ENCODE assay signal across 21 cellular contexts in the genomic region with DNA sequence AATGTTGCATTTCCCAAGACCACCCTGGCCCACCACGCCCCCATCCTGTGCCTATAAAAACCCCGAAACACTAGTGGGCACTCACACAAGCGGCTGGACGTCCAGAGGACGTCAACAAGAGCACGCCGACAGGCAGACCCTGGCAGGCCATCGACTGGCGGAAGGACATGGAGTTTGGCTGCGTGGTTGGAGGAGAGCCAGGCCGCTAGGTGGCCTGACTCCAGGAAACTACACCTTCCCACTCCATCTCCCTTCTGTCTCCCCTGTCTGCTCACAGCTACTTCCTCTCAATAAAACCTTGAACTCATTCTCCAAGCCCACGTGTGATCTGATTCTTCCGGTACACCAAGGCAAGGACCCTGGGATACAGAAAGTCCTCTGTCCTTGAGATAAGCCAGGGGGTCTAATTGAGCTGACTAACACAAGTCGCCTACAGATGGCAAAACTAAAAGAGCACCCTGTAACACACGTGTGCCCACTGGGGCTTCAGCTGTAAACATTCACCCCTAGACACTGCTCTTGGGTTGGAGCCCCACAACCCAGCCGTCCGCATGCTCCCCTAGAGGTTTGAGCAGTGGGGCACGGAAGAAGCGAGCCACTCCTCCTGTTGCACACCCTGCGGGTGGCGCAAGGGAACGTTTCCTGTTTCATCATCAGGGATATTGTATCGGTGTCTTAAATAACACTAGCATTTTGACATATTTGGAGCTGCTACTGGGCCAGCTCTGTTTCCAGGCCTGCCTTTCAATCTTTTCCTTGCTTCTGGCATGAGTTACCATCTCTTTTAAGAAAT. TPM values are rescaled to one million over a fixed set of nuclear protein-coding genes. Genes with fewer than 3 reads are reported as not detected.
DNase-seq lines count a peak whose midpoint lies in the region; ATAC-seq and TF ChIP-seq lines count a peak whose summit lies in the region.
"Had no signal": no experiment of that assay in that cellular context is flagged by ENCODE, and none has a peak within 500 bp of the region (broad histone marks: within the 10 kb centered on the region; RNA-seq: fewer than 3 reads in every experiment).

No MANE protein-coding gene starts in this region.

- CTCF ChIA-PET in A673 (lab: Charles Lee) (interaction anchor here (0.6 to 1.0 kb wide), 2 partner anchors 35 to 227 kb away, joined by 3 to 4 read pairs; no protein-coding TSS in a partner anchor), GM10248 (lab: Yijun Ruan, JAX) (interaction anchor here (1.4 kb wide), 1 partner anchor 8 kb away, joined by 3 read pairs; no protein-coding TSS in a partner anchor)

- H3K27me3 Mint-ChIP-seq in GM23338 (ENCODE audit: insufficient read depth, low read depth, poor library complexity) = no peaks in the 10 kb centered on the region
- peaks cover 2% of the 10 kb centered on the region for H3K27me3 Mint-ChIP-seq in endothelial cell (ENCODE audit: unreplicated experiment)
- H3K27me3 Mint-ChIP-seq: activated naive CD4-positive, alpha-beta T cell treated with anti-CD3 and anti-CD28 coated beads, Interleukin-2, amount 50 U/mL, for 24 hours; stimulated activated naive CD8-positive, alpha-beta T cell treated with anti-CD3 and anti-CD28 coated beads, Interleukin-15, Interleukin-2, amounts not matched to agents 100 ng/mL and 50 ng/mL, for 24 hours had no signal

- H3K9me3 Mint-ChIP-seq in GM23338 = no peaks in the 10 kb centered on the region; the same call in 2 of the 3 replicates
- no peaks in the 10 kb centered on the region for H3K9me3 Mint-ChIP-seq in endothelial cell (ENCODE audit: unreplicated experiment)

- H3F3A ChIP-seq in GM23338 (replicated peaks; ENCODE audit: low read depth) = no peaks in the 10 kb centered on the region

- H3K4me1 ChIP-seq in A673 (ENCODE audit: insufficient read depth, low read length, poor library complexity, severe bottlenecking) = peaks cover 43% of the 10 kb centered on the region
- no peaks in the 10 kb centered on the region for H3K4me1 ChIP-seq in GM23338 (ENCODE audit: insufficient read depth)
- H3K4me1 ChIP-seq in OCI-LY3 (ENCODE audit: low read length) = 0 out of 2 replicates have a peak, but pooled peaks cover 4% of the 10 kb centered on the region
- peaks cover 0 to 7% of the 10 kb centered on the region in 2 donors for H3K4me1 ChIP-seq in left lung
- H3K4me1 ChIP-seq: sigmoid colon had no signal

- peak; percentile 53 for TF ChIP-seq CTCF in A673 (conservative IDR thresholded peaks at IDR 0.05; ENCODE audit: low read depth, low read length)
- peak in 1 of 2 experiments; percentile 30; a peak in 2 of 4 replicates for TF ChIP-seq CTCF in GM23338 (conservative IDR thresholded peaks at IDR 0.05; ENCODE audit: low read depth in 2 of 2)
- no peak for TF ChIP-seq CTCF in OCI-LY3 (IDR thresholded peaks at IDR 0.05; ENCODE audit: low read depth, low read length)
- no peak for TF ChIP-seq CTCF in left lung (IDR thresholded peaks at IDR 0.05)
- TF ChIP-seq CTCF in endothelial cell (IDR thresholded peaks at IDR 0.05; ENCODE audit: unreplicated experiment) = no peak
- TF ChIP-seq CTCF in GM10248 (IDR thresholded peaks at IDR 0.05; ENCODE audit: control extremely low read depth, extremely low read depth, low read depth, missing control alignments) = no peak

- intact Hi-C loops in A673 (cut with micrococcal nuclease; ENCODE audit: unreplicated experiment) (no loop called here), left lung (cut with DNase I) (no loop called here)

- POLR2A ChIA-PET in A673 (lab: Charles Lee; ENCODE audit: low non-redundant PET) (interaction anchor here (0.6 kb wide), 1 partner anchor 227 kb away, joined by 5 read pairs; no protein-coding TSS in a partner anchor), GM10248 (lab: Yijun Ruan, JAX) (no interaction called here)

- H3K4me1 Mint-ChIP-seq in GM23338 (peaks cover 8% of the 10 kb centered on the region; the same call in 2 of the 3 replicates), endothelial cell (ENCODE audit: unreplicated experiment) (no peaks in the 10 kb centered on the region)
- H3K4me1 Mint-ChIP-seq: activated naive CD4-positive, alpha-beta T cell treated with anti-CD3 and anti-CD28 coated beads, Interleukin-2, amount 50 U/mL, for 24 hours had no signal

- peaks cover 7% of the 10 kb centered on the region for H3K9me3 ChIP-seq in A673 (ENCODE audit: low read depth, low read length, poor library complexity, severe bottlenecking)
- peaks cover 7% of the 10 kb centered on the region; the same call in 1 of the 2 replicates for H3K9me3 ChIP-seq in OCI-LY3 (ENCODE audit: insufficient read depth, low read length)
- H3K9me3 ChIP-seq in left lung = peaks cover 0 to 9% of the 10 kb centered on the region in 2 donors
- H3K9me3 ChIP-seq: sigmoid colon had no signal

- H3K27ac ChIP-seq in A673 (ENCODE audit: low read depth, low read length, poor library complexity, severe bottlenecking) (peak overlapping the region; percentile 86), GM23338 (ENCODE audit: low read depth) (no peak overlapping the region), OCI-LY3 (ENCODE audit: low read length) (no peak overlapping the region), left lung (peak overlapping the region in 1 of 2 donors; percentile 82)
- H3K27ac ChIP-seq: sigmoid colon had no signal

- no peaks in the 10 kb centered on the region for H3K79me2 ChIP-seq in GM23338 (replicated peaks; ENCODE audit: insufficient read depth)
- no peaks in the 10 kb centered on the region for H3K79me2 ChIP-seq in OCI-LY3 (ENCODE audit: low read length)

- H3K9me2 ChIP-seq in GM23338 (ENCODE audit: insufficient read depth) = peaks cover 5% of the 10 kb centered on the region; the same call in 1 of the 2 replicates

- H3K27ac Mint-ChIP-seq in GM23338 = peak overlapping the region; percentile 49; the same call in 1 of the 2 replicates
- no peak overlapping the region for H3K27ac Mint-ChIP-seq in endothelial cell (ENCODE audit: unreplicated experiment)
- H3K27ac Mint-ChIP-seq: activated naive CD4-positive, alpha-beta T cell treated with anti-CD3 and anti-CD28 coated beads, Interleukin-2, amount 50 U/mL, for 24 hours; activated T-cell treated with anti-CD3 and anti-CD28 coated beads, Interleukin-2, amount 50 U/mL, for 72 hours; stimulated activated naive CD8-positive, alpha-beta T cell treated with anti-CD3 and anti-CD28 coated beads, Interleukin-15, Interleukin-2, amounts not matched to agents 100 ng/mL and 50 ng/mL, for 24 hours had no signal

- peak overlapping the region; percentile 10 for H3K4me3 ChIP-seq in A673 (ENCODE audit: low read depth, low read length, poor library complexity, severe bottlenecking)
- H3K4me3 ChIP-seq in GM23338 = no peak overlapping the region
- H3K4me3 ChIP-seq in OCI-LY3 (ENCODE audit: low read length) = peak overlapping the region; percentile 13; the same call in 1 of the 2 replicates
- no peak overlapping the region for H3K4me3 ChIP-seq in left lung
- H3K4me3 ChIP-seq: sigmoid colon had no signal

- H3K9ac ChIP-seq in OCI-LY3 (ENCODE audit: low read length) = 0 out of 2 replicates have a peak overlapping the region, but pooled peaks have one; percentile 13

- BruUV-seq in A673 (replicated peaks; lab: Mats Ljungman, UMichigan) = TSS peak; percentile 92

- ATAC-seq in GM23338 = peak; percentile 59; the same call in 2 of the 3 replicates
- peak; percentile 34 for ATAC-seq in left lung
- ATAC-seq in HG03460 (IDR thresholded peaks at IDR 0.05; ENCODE audit: unreplicated experiment) = no peak
- no peak for ATAC-seq in GM18873 (IDR thresholded peaks at IDR 0.05; ENCODE audit: low FRiP score, unreplicated experiment)
- ATAC-seq: activated T-cell treated with anti-CD3 and anti-CD28 coated beads, Interleukin-2, amount 50 U/mL, for 72 hours had no signal

- H3K27me3 ChIP-seq in A673 (replicated peaks; ENCODE audit: insufficient read depth, low read depth, low read length, poor library complexity) = no peaks in the 10 kb centered on the region
- H3K27me3 ChIP-seq in GM23338 (ENCODE audit: insufficient read depth) = no peaks in the 10 kb centered on the region
- no peaks in the 10 kb centered on the region for H3K27me3 ChIP-seq in OCI-LY3 (ENCODE audit: low read depth, low read length)
- H3K27me3 ChIP-seq in left lung = no peaks in the 10 kb centered on the region
- H3K27me3 ChIP-seq: sigmoid colon had no signal

- H3K4me3 Mint-ChIP-seq in GM23338 (no peak overlapping the region), endothelial cell (ENCODE audit: unreplicated experiment) (no peak overlapping the region)
- H3K4me3 Mint-ChIP-seq: activated naive CD4-positive, alpha-beta T cell treated with anti-CD3 and anti-CD28 coated beads, Interleukin-2, amount 50 U/mL, for 24 hours; activated T-cell treated with anti-CD3 and anti-CD28 coated beads, Interleukin-2, amount 50 U/mL, for 72 hours; stimulated activated naive CD8-positive, alpha-beta T cell treated with anti-CD3 and anti-CD28 coated beads, Interleukin-15, Interleukin-2, amounts not matched to agents 100 ng/mL and 50 ng/mL, for 24 hours had no signal

- DNase-seq in A673 (ENCODE audit: low spot score) (peak; percentile 94), GM23338 (ENCODE audit: low spot score) (peak; percentile 30), left lung (peak; percentile 69 to 88), endothelial cell (ENCODE audit: low spot score) (no peak), GM10248 (ENCODE audit: extremely low spot score) (no peak)
- DNase-seq: activated T-cell treated with anti-CD3 and anti-CD28 coated beads, Interleukin-2, amount 50 U/mL, for 72 hours; KBM-7; NCI-H2171 treated with DMSO at 0.1 percent for 48 hours; NCI-H748 treated with DMSO at 0.1 percent for 48 hours; sigmoid colon; stimulated activated CD4-positive, alpha-beta T cell treated with anti-CD3 and anti-CD28 coated beads, Interleukin-1b, Interleukin-23, amount 100 ng/mL, for 48 hours had no signal

- H3K36me3 ChIP-seq in A673 (ENCODE audit: insufficient read depth, low read length, poor library complexity, severe bottlenecking) (no peaks in the 10 kb centered on the region), GM23338 (ENCODE audit: insufficient read depth) (no peaks in the 10 kb centered on the region), OCI-LY3 (replicated peaks; ENCODE audit: low read depth, low read length) (peaks cover 3% of the 10 kb centered on the region), left lung (no peaks in the 10 kb centered on the region)
- H3K36me3 ChIP-seq: sigmoid colon had no signal

- H3K36me3 Mint-ChIP-seq in GM23338 (ENCODE audit: low read depth) (no peaks in the 10 kb centered on the region), endothelial cell (ENCODE audit: low read depth, unreplicated experiment) (no peaks in the 10 kb centered on the region)
- H3K36me3 Mint-ChIP-seq: activated naive CD4-positive, alpha-beta T cell treated with anti-CD3 and anti-CD28 coated beads, Interleukin-2, amount 50 U/mL, for 24 hours had no signal

- H3K4me2 ChIP-seq in GM23338 (no peak overlapping the region), OCI-LY3 (ENCODE audit: low read length) (peak overlapping the region; percentile 30)

- no peaks in the 10 kb centered on the region for H4K20me1 ChIP-seq in GM23338 (replicated peaks; ENCODE audit: insufficient read depth)
- no peaks in the 10 kb centered on the region for H4K20me1 ChIP-seq in OCI-LY3 (ENCODE audit: insufficient read depth, low read length)

- H2AFZ ChIP-seq in GM23338 = peak overlapping the region; percentile 75
- peak overlapping the region; percentile 54; the same call in 1 of the 2 replicates for H2AFZ ChIP-seq in OCI-LY3 (ENCODE audit: low read depth, low read length)

RNA-seq across cellular contexts. Expression of gene TAF11L2, which starts 54.5 kb away (rescaled TPM):
- total RNA-seq in A673 (2021) = not detected in 2 replicates
- total RNA-seq in GM23338 (2014; rRNA removed; shearing (Covaris generic)) = not detected in 2 replicates
- not detected in 2 replicates for polyA plus RNA-seq in GM23338 (2016; fragmentation: Nextera tagmentation; extraction: Ambion mirVana)
- not detected for total RNA-seq in left lung
- not detected for total RNA-seq in endothelial cell (ENCODE audit: unreplicated experiment)
- total RNA-seq: activated T-cell treated with anti-CD3 and anti-CD28 coated beads, Interleukin-2, amount 50 U/mL, for 72 hours; endothelial cell of umbilical vein; osteocyte; RPMI7951; sigmoid colon; T-helper 2 cell treated with Interferon-gamma antibody and Interleukin-4, amounts not matched to agents 100 ng/mL and 5 ng/mL, for 36 hours; urinary bladder had no signal
- polyA plus RNA-seq: endothelial cell of umbilical vein, sigmoid colon, urinary bladder had no signal

Comparison
In these comparisons a context has a peak if more than half of its experiments do, and no peak if none do; other contexts are left out.
1. DNase-seq: peak in A673 (single experiment), GM23338 (single experiment) and left lung (2 of 2); none in endothelial cell (single experiment) and GM10248 (single experiment).
2. H3K4me3 ChIP-seq: peak in A673 (single experiment) and OCI-LY3 (single experiment); none in GM23338 (single experiment) and left lung (0 of 2).
3. ATAC-seq: peak in GM23338 (single experiment) and left lung (single experiment); none in HG03460 (single experiment) and GM18873 (single experiment).